ENCODE assay signal across 40 cellular contexts in the genomic region with DNA sequence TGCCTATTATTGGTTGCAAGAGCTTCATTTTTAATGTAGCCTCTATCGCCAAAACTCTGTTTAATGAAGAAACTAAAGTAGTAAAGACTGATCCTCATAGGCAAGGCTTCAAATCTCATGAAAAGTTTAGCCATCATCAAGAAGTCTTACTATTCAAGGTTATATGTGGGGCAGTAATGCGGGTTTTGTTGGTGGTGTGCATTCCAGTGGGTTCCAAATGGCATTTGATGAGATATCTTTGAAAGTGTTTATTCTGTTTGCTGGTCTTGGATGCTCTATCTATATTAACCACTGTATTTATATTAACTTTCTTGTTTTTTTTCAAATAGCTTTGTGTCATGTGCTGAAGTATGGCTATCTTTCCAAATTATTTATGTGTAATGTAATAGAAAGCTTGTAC.
"Had no signal": no experiment of that assay in that cellular context is flagged by ENCODE, and none has a peak within 500 bp of the region (broad histone marks: within the 10 kb centered on the region; RNA-seq: fewer than 3 reads in every experiment).

No MANE protein-coding gene starts in this region.

- H3K27me3 ChIP-seq: adrenal gland, ascending aorta, body of pancreas, brain microvascular endothelial cell, breast epithelium, cardiac muscle cell had no signal

- H3K9me3 ChIP-seq: adrenal gland, ascending aorta, body of pancreas, breast epithelium had no signal

- H3K36me3 Mint-ChIP-seq: activated naive CD4-positive, alpha-beta T cell treated with anti-CD3 and anti-CD28 coated beads, Interleukin-2, amount 10 ng/mL, durations not matched to agents 7 days and 5 days; activated naive CD4-positive, alpha-beta T cell treated with anti-CD3 and anti-CD28 coated beads, Interleukin-2, amount 50 U/mL, for 24 hours; activated naive CD4-positive, alpha-beta T cell treated with anti-CD3 and anti-CD28 coated beads, Interleukin-2, amount 50 U/mL, for 72 hours; activated naive CD8-positive, alpha-beta T cell; activated naive CD8-positive, alpha-beta T cell treated with anti-CD3 and anti-CD28 coated beads for 36 hours; activated naive CD8-positive, alpha-beta T cell treated with anti-CD3 and anti-CD28 coated beads, Interleukin-2, amount 10 ng/mL, durations not matched to agents 7 days and 5 days; brain had no signal

- ATAC-seq: activated naive CD4-positive, alpha-beta T cell treated with anti-CD3 and anti-CD28 coated beads, Interleukin-2, amount 50 U/mL, for 72 hours; activated naive CD8-positive, alpha-beta T cell treated with anti-CD3 and anti-CD28 coated beads, Interleukin-2, amount 50 U/mL, for 24 hours; activated T-cell treated with anti-CD3 and anti-CD28 coated beads, Interleukin-2, amount 50 U/mL, for 4 hours; activated T-cell treated with anti-CD3 and anti-CD28 coated beads, Interleukin-2, amount 50 U/mL, for 72 hours; activated T-helper 17 cell treated with anti-CD3 and anti-CD28 coated beads, Interleukin-2, amount 50 U/mL, for 72 hours; body of pancreas had no signal

- H3K27ac ChIP-seq: adrenal gland, ascending aorta, body of pancreas, brain microvascular endothelial cell, breast epithelium, cardiac muscle cell had no signal

- H3K4me3 ChIP-seq: adrenal gland, ascending aorta, body of pancreas, breast epithelium, cardiac muscle cell had no signal

- H3K4me1 ChIP-seq: adrenal gland, ascending aorta, body of pancreas, breast epithelium had no signal

- FAIRE-seq: bronchial epithelial cell, colon had no signal

- H3K4me1 Mint-ChIP-seq: activated naive CD4-positive, alpha-beta T cell treated with anti-CD3 and anti-CD28 coated beads, Interleukin-2, amount 10 ng/mL, durations not matched to agents 7 days and 5 days; activated naive CD4-positive, alpha-beta T cell treated with anti-CD3 and anti-CD28 coated beads, Interleukin-2, amount 50 U/mL, for 24 hours; activated naive CD8-positive, alpha-beta T cell treated with anti-CD3 and anti-CD28 coated beads for 36 hours; activated naive CD8-positive, alpha-beta T cell treated with anti-CD3 and anti-CD28 coated beads, Interleukin-2, amount 10 ng/mL, durations not matched to agents 7 days and 5 days; activated naive CD8-positive, alpha-beta T cell treated with anti-CD3 and anti-CD28 coated beads, Interleukin-2, amount 50 U/mL, for 24 hours; activated T-helper 17 cell treated with anti-CD3 and anti-CD28 coated beads, Interleukin-2, amount 50 U/mL, for 72 hours; brain; central memory CD8-positive, alpha-beta T cell had no signal

- H3K4me3 Mint-ChIP-seq: activated naive CD4-positive, alpha-beta T cell treated with anti-CD3 and anti-CD28 coated beads for 36 hours; activated naive CD4-positive, alpha-beta T cell treated with anti-CD3 and anti-CD28 coated beads, Interleukin-2, amount 10 ng/mL, durations not matched to agents 7 days and 5 days; activated naive CD4-positive, alpha-beta T cell treated with anti-CD3 and anti-CD28 coated beads, Interleukin-2, amount 50 U/mL, for 24 hours; activated naive CD8-positive, alpha-beta T cell; activated naive CD8-positive, alpha-beta T cell treated with anti-CD3 and anti-CD28 coated beads for 36 hours; activated naive CD8-positive, alpha-beta T cell treated with anti-CD3 and anti-CD28 coated beads, Interleukin-2, amount 10 ng/mL, durations not matched to agents 7 days and 5 days; activated naive CD8-positive, alpha-beta T cell treated with anti-CD3 and anti-CD28 coated beads, Interleukin-2, amount 50 U/mL, for 24 hours; activated T-cell treated with anti-CD3 and anti-CD28 coated beads, Interleukin-2, amount 50 U/mL, for 24 hours; activated T-cell treated with anti-CD3 and anti-CD28 coated beads, Interleukin-2, amount 50 U/mL, for 4 hours; activated T-cell treated with anti-CD3 and anti-CD28 coated beads, Interleukin-2, amount 50 U/mL, for 72 hours; activated T-helper 1 cell treated with anti-CD3 and anti-CD28 coated beads, Interleukin-12 subunit alpha, Interleukin-12 subunit beta, Interleukin-2, Interleukin-4 antibody, amounts not matched to agents 30 ng/mL and 10 ng/mL and 1 ng/mL, durations not matched to agents 14 hours and 24 hours and 36 hours; activated T-helper 17 cell treated with anti-CD3 and anti-CD28 coated beads, Interleukin-2, amount 50 U/mL, for 72 hours; brain; central memory CD8-positive, alpha-beta T cell had no signal

- H3K27me3 Mint-ChIP-seq: activated naive CD8-positive, alpha-beta T cell; activated naive CD8-positive, alpha-beta T cell treated with anti-CD3 and anti-CD28 coated beads for 36 hours had no signal

- H3K36me3 ChIP-seq: adrenal gland, ascending aorta, brain microvascular endothelial cell, breast epithelium, cardiac muscle cell had no signal

- DNase-seq: activated effector memory CD4-positive, alpha-beta T cell treated with anti-CD3 and anti-CD28 coated beads, Interleukin-2, amount 50 U/mL, for 16 hours; activated effector memory CD4-positive, alpha-beta T cell treated with Interleukin-2 at 50 U/mL for 16 hours; activated gamma-delta T cell; activated gamma-delta T cell treated with Interleukin-2 at 50 U/mL for 16 hours; activated naive CD4-positive, alpha-beta T cell; activated naive CD4-positive, alpha-beta T cell treated with anti-CD3 and anti-CD28 coated beads for 36 hours; activated naive CD4-positive, alpha-beta T cell treated with anti-CD3 and anti-CD28 coated beads, Interleukin-2, amount 10 ng/mL, durations not matched to agents 7 days and 5 days; activated naive CD4-positive, alpha-beta T cell treated with anti-CD3 and anti-CD28 coated beads, Interleukin-2, amount 50 U/mL, for 16 hours; activated naive CD4-positive, alpha-beta T cell treated with Interleukin-2 at 50 U/mL for 16 hours; activated naive CD8-positive, alpha-beta T cell treated with anti-CD3 and anti-CD28 coated beads for 36 hours; activated naive CD8-positive, alpha-beta T cell treated with anti-CD3 and anti-CD28 coated beads, Interleukin-2, amount 10 ng/mL, durations not matched to agents 7 days and 5 days; activated naive CD8-positive, alpha-beta T cell treated with anti-CD3 and anti-CD28 coated beads, Interleukin-2, amount 50 U/mL, for 24 hours; activated T-cell treated with anti-CD3 and anti-CD28 coated beads, Interleukin-2, amount 50 U/mL, for 1 hour; activated T-cell treated with anti-CD3 and anti-CD28 coated beads, Interleukin-2, amount 50 U/mL, for 24 hours; activated T-cell treated with anti-CD3 and anti-CD28 coated beads, Interleukin-2, amount 50 U/mL, for 4 hours; activated T-cell treated with anti-CD3 and anti-CD28 coated beads, Interleukin-2, amount 50 U/mL, for 48 hours; activated T-cell treated with anti-CD3 and anti-CD28 coated beads, Interleukin-2, amount 50 U/mL, for 72 hours; adrenal gland; amniotic stem cell; amygdala; anterior cingulate cortex; aorta; body of pancreas; brain microvascular endothelial cell; caudate nucleus; central memory CD4-positive, alpha-beta T cell; cerebellar nuclear complex had no signal

- H3K27ac Mint-ChIP-seq: activated naive CD4-positive, alpha-beta T cell treated with anti-CD3 and anti-CD28 coated beads for 36 hours; activated naive CD4-positive, alpha-beta T cell treated with anti-CD3 and anti-CD28 coated beads, Interleukin-2, amount 10 ng/mL, durations not matched to agents 7 days and 5 days; activated naive CD4-positive, alpha-beta T cell treated with anti-CD3 and anti-CD28 coated beads, Interleukin-2, amount 50 U/mL, for 24 hours; activated naive CD4-positive, alpha-beta T cell treated with anti-CD3 and anti-CD28 coated beads, Interleukin-2, amount 50 U/mL, for 72 hours; activated naive CD8-positive, alpha-beta T cell; activated naive CD8-positive, alpha-beta T cell treated with anti-CD3 and anti-CD28 coated beads for 36 hours; activated naive CD8-positive, alpha-beta T cell treated with anti-CD3 and anti-CD28 coated beads, Interleukin-2, amount 10 ng/mL, durations not matched to agents 7 days and 5 days; activated naive CD8-positive, alpha-beta T cell treated with anti-CD3 and anti-CD28 coated beads, Interleukin-2, amount 50 U/mL, for 24 hours; activated T-cell treated with anti-CD3 and anti-CD28 coated beads, Interleukin-2, amount 50 U/mL, for 24 hours; activated T-cell treated with anti-CD3 and anti-CD28 coated beads, Interleukin-2, amount 50 U/mL, for 72 hours; activated T-helper 1 cell treated with anti-CD3 and anti-CD28 coated beads, Interleukin-12 subunit alpha, Interleukin-12 subunit beta, Interleukin-2, Interleukin-4 antibody, amounts not matched to agents 30 ng/mL and 10 ng/mL and 1 ng/mL, durations not matched to agents 14 hours and 24 hours and 36 hours; activated T-helper 17 cell treated with anti-CD3 and anti-CD28 coated beads, Interleukin-2, amount 50 U/mL, for 72 hours; activated T-helper 2 cell treated with anti-CD3 and anti-CD28 coated beads, Interferon-gamma antibody, Interleukin-2, Interleukin-4, amounts not matched to agents 10 μg/mL and 5 μg/mL and 100 μg/mL, durations not matched to agents 14 hours and 24 hours and 36 hours; brain had no signal

- H3K9me3 Mint-ChIP-seq: activated naive CD4-positive, alpha-beta T cell treated with anti-CD3 and anti-CD28 coated beads for 36 hours; activated naive CD4-positive, alpha-beta T cell treated with anti-CD3 and anti-CD28 coated beads, Interleukin-2, amount 10 ng/mL, durations not matched to agents 7 days and 5 days; activated naive CD4-positive, alpha-beta T cell treated with anti-CD3 and anti-CD28 coated beads, Interleukin-2, amount 50 U/mL, for 24 hours; activated naive CD8-positive, alpha-beta T cell treated with anti-CD3 and anti-CD28 coated beads for 36 hours; activated T-cell treated with anti-CD3 and anti-CD28 coated beads, Interleukin-2, amount 50 U/mL, for 24 hours; activated T-helper 17 cell treated with anti-CD3 and anti-CD28 coated beads, Interleukin-2, amount 50 U/mL, for 72 hours; activated T-helper 2 cell treated with anti-CD3 and anti-CD28 coated beads, Interferon-gamma antibody, Interleukin-2, Interleukin-4, amounts not matched to agents 10 μg/mL and 5 μg/mL and 100 μg/mL, durations not matched to agents 14 hours and 24 hours and 36 hours had no signal
